ENCODE assay signal across 8 cellular contexts in genomic region chr22:22235564-22235963, GRCh38. TPM values are rescaled to one million over a fixed set of nuclear protein-coding genes. Genes with fewer than 3 reads are reported as not detected.
DNase-seq lines count a peak whose midpoint lies in the region; ATAC-seq and TF ChIP-seq lines count a peak whose summit lies in the region.

No MANE protein-coding gene starts in this region.

- TF ChIP-seq CTCF in 22Rv1 (IDR thresholded peaks at IDR 0.05), result peak; percentile 65

- peak; percentile 69 for DNase-seq in H7
- peak; percentile 35 to 46 for DNase-seq in activated CD4-positive, alpha-beta T cell treated with anti-CD3 and anti-CD28 coated beads, Interleukin-2, amount 50 U/mL, for 4 hours
- DNase-seq in erythroblast (lab: John Stamatoyannopoulos, UW), result peak; percentile 40 to 59
- peak; percentile 62 for DNase-seq in stimulated activated CD4-positive, alpha-beta T cell treated with anti-CD3 and anti-CD28 coated beads, Interleukin-12 subunit alpha, Interleukin-12 subunit beta, amount 100 ng/mL, for 4 hours

- ATAC-seq in HG03442 (IDR thresholded peaks at IDR 0.05; ENCODE audit: unreplicated experiment) (no peak), GM21619 (IDR thresholded peaks at IDR 0.05; ENCODE audit: unreplicated experiment) (no peak), HG02870 (IDR thresholded peaks at IDR 0.05; ENCODE audit: unreplicated experiment) (no peak)

- no peak overlapping the region for H3K27ac ChIP-seq in 22Rv1

- TF ChIP-seq POLR2A in erythroblast (IDR thresholded peaks at IDR 0.05; ENCODE audit: low read length), result no peak

- no peak overlapping the region for H3K4me3 ChIP-seq in H7 (ENCODE audit: insufficient read depth, low read depth, low read length)

- peaks cover 93% of the 10 kb centered on the region for H3K27me3 ChIP-seq in H7 (ENCODE audit: control insufficient read depth, insufficient read depth, low read length)

- H3K36me3 ChIP-seq in H7 (replicated peaks; ENCODE audit: control insufficient read depth, insufficient read depth, low read length), result no peaks in the 10 kb centered on the region

RNA-seq across cellular contexts. Expression of gene VPREB1, which starts 9.0 kb away (rescaled TPM):
- not detected in 2 replicates for total RNA-seq in H7 (2014; rRNA removed; shearing (Covaris generic))
